ENCODE assay signal across 9 cellular contexts in the genomic region with DNA sequence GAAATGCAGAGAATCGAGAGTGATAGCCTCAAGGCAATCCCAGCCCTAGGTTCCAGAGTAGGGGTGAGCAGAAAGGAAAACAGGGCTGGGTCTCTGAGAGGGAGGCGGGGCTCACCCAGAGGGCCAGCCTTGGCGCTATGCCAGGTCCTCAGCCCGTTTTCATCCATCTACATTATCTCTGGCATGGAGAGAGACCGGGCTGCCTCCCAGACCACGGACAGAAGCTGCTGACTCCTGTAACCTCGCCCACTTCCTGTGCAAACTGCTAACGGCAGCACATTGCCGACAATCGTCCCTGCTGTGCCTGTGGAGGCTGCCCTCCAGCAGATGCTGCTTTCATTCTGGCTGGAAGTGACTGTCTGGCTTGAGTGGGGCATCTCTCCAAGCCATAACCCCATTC.
A peak's percentile ranks its signal among the peaks of the same experiment; 100 is the strongest.
DNase-seq lines count a peak whose midpoint lies in the region; ATAC-seq and TF ChIP-seq lines count a peak whose summit lies in the region.
"Had no signal": no experiment of that assay in that cellular context is flagged by ENCODE, and none has a peak within 500 bp of the region (broad histone marks: within the 10 kb centered on the region; RNA-seq: fewer than 3 reads in every experiment).

No MANE protein-coding gene starts in this region.

- 58 to 78% methylated on average over 6 to 10 of the region's 10 CpGs for WGBS in endodermal cell (ENCODE audit: insufficient coverage in 1 of 2, insufficient read length in 1 of 2), 2 experiments

- peak; percentile 2 for DNase-seq in activated CD4-positive, alpha-beta T cell treated with anti-CD3 and anti-CD28 coated beads for 24 hours (ENCODE audit: low read depth in 2 of 2)
- no peak for DNase-seq in activated CD4-positive, alpha-beta T cell treated with anti-CD3 and anti-CD28 coated beads for 1 hour
- DNase-seq in activated CD4-positive, alpha-beta T cell treated with anti-CD3 and anti-CD28 coated beads for 36 hours, result peak; percentile 44
- DNase-seq in endodermal cell (peak; percentile 68), foreskin fibroblast (no peak), occipital lobe (lab: John Stamatoyannopoulos, UW) (no peak), DMS53 (lab: John Stamatoyannopoulos, UW) (no peak)
- DNase-seq in stimulated activated naive CD8-positive, alpha-beta T cell treated with anti-CD3 and anti-CD28 coated beads, Interleukin-15, amount 100 ng/mL, for 72 hours, result peak; percentile 26 to 29
- DNase-seq: lower lobe of right lung had no signal

- H3K4me1 ChIP-seq in endodermal cell (ENCODE audit: control insufficient read depth, insufficient read depth, low read length), result no peaks in the 10 kb centered on the region

- POLR2A ChIA-PET in activated CD4-positive, alpha-beta T cell treated with anti-CD3 and anti-CD28 coated beads for 36 hours (lab: Charles Lee), result no interaction called here

- no peaks in the 10 kb centered on the region for H3K9me3 Mint-ChIP-seq in activated CD4-positive, alpha-beta T cell treated with anti-CD3 and anti-CD28 coated beads for 36 hours (ENCODE audit: low read depth)
- no peaks in the 10 kb centered on the region for H3K9me3 Mint-ChIP-seq in endodermal cell
- no peaks in the 10 kb centered on the region for H3K9me3 Mint-ChIP-seq in stimulated activated naive CD8-positive, alpha-beta T cell treated with anti-CD3 and anti-CD28 coated beads, Interleukin-15, amount 100 ng/mL, for 72 hours

- intact Hi-C loops in activated CD4-positive, alpha-beta T cell treated with anti-CD3 and anti-CD28 coated beads for 36 hours (cut with DNase I, micrococcal nuclease), result no loop called here

- H3K36me3 Mint-ChIP-seq in activated CD4-positive, alpha-beta T cell treated with anti-CD3 and anti-CD28 coated beads for 36 hours (ENCODE audit: low read depth), result no peaks in the 10 kb centered on the region
- H3K36me3 Mint-ChIP-seq in endodermal cell (ENCODE audit: low read depth), result no peaks in the 10 kb centered on the region

- H3K27ac Mint-ChIP-seq in activated CD4-positive, alpha-beta T cell treated with anti-CD3 and anti-CD28 coated beads for 36 hours, result no peak overlapping the region
- H3K27ac Mint-ChIP-seq in endodermal cell, result no peak overlapping the region
- peak overlapping the region in 1 of 2 donors; percentile 92 for H3K27ac Mint-ChIP-seq in stimulated activated naive CD8-positive, alpha-beta T cell treated with anti-CD3 and anti-CD28 coated beads, Interleukin-15, amount 100 ng/mL, for 72 hours

- H3K27me3 Mint-ChIP-seq in activated CD4-positive, alpha-beta T cell treated with anti-CD3 and anti-CD28 coated beads for 36 hours, result peaks cover 9% of the 10 kb centered on the region
- H3K27me3 Mint-ChIP-seq in endodermal cell (ENCODE audit: insufficient read depth), result peaks cover 22% of the 10 kb centered on the region
- H3K27me3 Mint-ChIP-seq in stimulated activated naive CD8-positive, alpha-beta T cell treated with anti-CD3 and anti-CD28 coated beads, Interleukin-15, amount 100 ng/mL, for 72 hours, result no peaks in the 10 kb centered on the region

- CTCF ChIA-PET in activated CD4-positive, alpha-beta T cell treated with anti-CD3 and anti-CD28 coated beads for 36 hours (lab: Charles Lee), result no interaction called here

- no peaks in the 10 kb centered on the region for H3K27me3 ChIP-seq in endodermal cell (ENCODE audit: control insufficient read depth, insufficient read depth, low read length, poor library complexity, severe bottlenecking)

- ATAC-seq in activated CD4-positive, alpha-beta T cell treated with anti-CD3 and anti-CD28 coated beads for 36 hours, result peak; percentile 61
- peak; percentile 87 for ATAC-seq in stimulated activated naive CD8-positive, alpha-beta T cell treated with anti-CD3 and anti-CD28 coated beads, Interleukin-15, amount 100 ng/mL, for 72 hours
- ATAC-seq: lower lobe of right lung had no signal

- no peak overlapping the region for H3K4me3 Mint-ChIP-seq in activated CD4-positive, alpha-beta T cell treated with anti-CD3 and anti-CD28 coated beads for 36 hours
- H3K4me3 Mint-ChIP-seq in endodermal cell, result no peak overlapping the region
- peak overlapping the region; percentile 10 to 65 for H3K4me3 Mint-ChIP-seq in stimulated activated naive CD8-positive, alpha-beta T cell treated with anti-CD3 and anti-CD28 coated beads, Interleukin-15, amount 100 ng/mL, for 72 hours

- H3K9ac ChIP-seq in endodermal cell (ENCODE audit: extremely low read depth, low read length, poor library complexity, severe bottlenecking), result no peak overlapping the region

- no peaks in the 10 kb centered on the region for H3K9me3 ChIP-seq in endodermal cell (ENCODE audit: control insufficient read depth, low read length)
- H3K9me3 ChIP-seq: lower lobe of right lung had no signal

- no peak overlapping the region for H3K4me3 ChIP-seq in endodermal cell (ENCODE audit: low read length)
- H3K4me3 ChIP-seq in foreskin fibroblast (ENCODE audit: low read depth in 1 of 2, low read length in 2 of 2), result no peak overlapping the region
- H3K4me3 ChIP-seq: lower lobe of right lung had no signal

- no peaks in the 10 kb centered on the region for H3K36me3 ChIP-seq in endodermal cell (ENCODE audit: control insufficient read depth, insufficient read depth, low read length)
- H3K36me3 ChIP-seq: lower lobe of right lung had no signal

- TF ChIP-seq CTCF in endodermal cell (conservative IDR thresholded peaks at IDR 0.05) (no peak), foreskin fibroblast (IDR thresholded peaks at IDR 0.05; ENCODE audit: low read depth, low read length) (no peak)

- H3K27ac ChIP-seq in endodermal cell (ENCODE audit: low read depth, low read length), result no peak overlapping the region
- H3K27ac ChIP-seq: lower lobe of right lung had no signal

- peaks cover 17% of the 10 kb centered on the region for H3K4me1 Mint-ChIP-seq in activated CD4-positive, alpha-beta T cell treated with anti-CD3 and anti-CD28 coated beads for 36 hours
- peaks cover 21% of the 10 kb centered on the region for H3K4me1 Mint-ChIP-seq in endodermal cell
- H3K4me1 Mint-ChIP-seq in stimulated activated naive CD8-positive, alpha-beta T cell treated with anti-CD3 and anti-CD28 coated beads, Interleukin-15, amount 100 ng/mL, for 72 hours, result peaks cover 23% of the 10 kb centered on the region

Comparison
In these comparisons a context has a peak if more than half of its experiments do, and no peak if none do; other contexts are left out.
1. DNase-seq: peak in activated CD4-positive, alpha-beta T cell treated with anti-CD3 and anti-CD28 coated beads for 24 hours (2 of 2), activated CD4-positive, alpha-beta T cell treated with anti-CD3 and anti-CD28 coated beads for 36 hours (single experiment), endodermal cell (single experiment) and stimulated activated naive CD8-positive, alpha-beta T cell treated with anti-CD3 and anti-CD28 coated beads, Interleukin-15, amount 100 ng/mL, for 72 hours (2 of 2); none in activated CD4-positive, alpha-beta T cell treated with anti-CD3 and anti-CD28 coated beads for 1 hour (single experiment), foreskin fibroblast (0 of 2), occipital lobe (single experiment) and DMS53 (single experiment).
2. H3K4me3 Mint-ChIP-seq: peak in stimulated activated naive CD8-positive, alpha-beta T cell treated with anti-CD3 and anti-CD28 coated beads, Interleukin-15, amount 100 ng/mL, for 72 hours (2 of 2); none in activated CD4-positive, alpha-beta T cell treated with anti-CD3 and anti-CD28 coated beads for 36 hours (single experiment) and endodermal cell (single experiment).